In genomic region chr3:161293381-161293780, GRCh38 we compare ENCODE assay signal across 10 cellular contexts.
"Had no signal": no experiment of that assay in that cellular context is flagged by ENCODE, and none has a peak within 500 bp of the region (broad histone marks: within the 10 kb centered on the region; RNA-seq: fewer than 3 reads in every experiment).

No MANE protein-coding gene starts in this region.

- H3K9me3 Mint-ChIP-seq: HFFc6 had no signal

- H3K27ac ChIP-seq: GM23248 had no signal

- H2AFZ ChIP-seq: GM23248 had no signal

- H3K4me3 Mint-ChIP-seq: H9, HFFc6 had no signal

- H3K4me3 ChIP-seq: GM23248, K562 had no signal

- FAIRE-seq: H1, H54, HTR-8/SVneo, K562 had no signal

- H3K4me1 Mint-ChIP-seq: H9 had no signal

- H3K9ac ChIP-seq: GM23248 had no signal

- H3K27ac Mint-ChIP-seq: H9, HFFc6 had no signal

- ATAC-seq: K562 had no signal

- DNase-seq: GM23248, H9, HCEC 1CT, HFFc6, IMR-90, KG1 had no signal
